Comparison of ENCODE assay signal across 20 cellular contexts in the genomic region with DNA sequence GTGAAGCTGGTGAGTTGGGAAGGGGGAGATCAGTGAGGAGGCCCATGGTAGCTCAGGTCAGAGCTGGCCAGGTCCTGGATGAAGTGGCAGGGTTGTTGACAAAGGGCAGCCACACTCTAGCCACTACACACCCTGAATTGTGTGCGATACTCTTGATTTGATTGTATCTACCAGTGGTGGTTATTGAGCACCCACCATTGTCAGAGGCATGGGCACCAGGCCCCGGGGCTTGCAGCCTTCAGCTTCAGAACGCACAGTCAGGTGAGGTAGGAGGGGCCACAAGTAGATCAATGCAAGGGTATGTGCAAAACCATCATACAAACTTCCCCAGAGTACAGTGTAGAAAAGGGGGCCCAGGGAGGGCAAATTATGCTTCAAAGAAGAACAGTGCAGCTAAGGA. TPM values are rescaled to one million over a fixed set of nuclear protein-coding genes. Genes with fewer than 3 reads are reported as not detected.
DNase-seq lines count a peak whose midpoint lies in the region; ATAC-seq, FAIRE-seq and TF ChIP-seq lines count a peak whose summit lies in the region.
"Had no signal": no experiment of that assay in that cellular context is flagged by ENCODE, and none has a peak within 500 bp of the region (broad histone marks: within the 10 kb centered on the region; RNA-seq: fewer than 3 reads in every experiment).

No MANE protein-coding gene starts in this region.

- no peak overlapping the region; a peak in 1 of 4 replicates for H3K9ac ChIP-seq in K562 (ENCODE audit: insufficient read depth in 1 of 2, low read depth in 2 of 2, low read length in 2 of 2)

- H3K27me3 Mint-ChIP-seq in stimulated activated naive CD8-positive, alpha-beta T cell treated with anti-CD3 and anti-CD28 coated beads, Interleukin-15, amount 100 ng/mL, for 72 hours = no peaks in the 10 kb centered on the region
- H3K27me3 Mint-ChIP-seq: CD4-positive, alpha-beta T cell had no signal

- peak overlapping the region; percentile 23 to 54 for H3K4me3 Mint-ChIP-seq in stimulated activated naive CD8-positive, alpha-beta T cell treated with anti-CD3 and anti-CD28 coated beads, Interleukin-15, amount 100 ng/mL, for 72 hours
- H3K4me3 Mint-ChIP-seq: activated B cell treated with CpG ODN at 0.5 μM for 24 hours; CD4-positive, alpha-beta T cell; H9; nephron had no signal

- no peak for FAIRE-seq in K562 (lab: Jason Lieb, UNC)
- FAIRE-seq: GM12878 had no signal

- peaks cover 9% of the 10 kb centered on the region for H3K9me1 ChIP-seq in K562 (ENCODE audit: control insufficient read depth, insufficient read depth, low read length)

- TF ChIP-seq POLR2A in K562 (conservative IDR thresholded peaks at IDR 0.05) = no peak
- no peak for TF ChIP-seq POLR2A in testis (IDR thresholded peaks at IDR 0.05)

- no peaks in the 10 kb centered on the region for H3K9me3 Mint-ChIP-seq in stimulated activated naive CD8-positive, alpha-beta T cell treated with anti-CD3 and anti-CD28 coated beads, Interleukin-15, amount 100 ng/mL, for 72 hours
- H3K9me3 Mint-ChIP-seq: activated B cell treated with CpG ODN at 0.5 μM for 24 hours; CD4-positive, alpha-beta T cell; H9; nephron had no signal

- TF ChIP-seq RAD21 in K562 (CRISPR knock-in tag; conservative IDR thresholded peaks at IDR 0.05 in 1 of 2, IDR thresholded peaks at IDR 0.05 in 1 of 2) = no peak

- POLR2A ChIA-PET in K562 (lab: Yijun Ruan, JAX) = interaction anchor here (0.5 to 1.0 kb wide), 3 partner anchors 13 to 56 kb away, joined by 3 to 4 read pairs (median 3); no protein-coding TSS in a partner anchor

- H2AFZ ChIP-seq in K562 (ENCODE audit: low read depth, low read length) = no peak overlapping the region

- TF ChIP-seq CTCF in K562 (IDR thresholded peaks at IDR 0.05 in 2 of 3, conservative IDR thresholded peaks at IDR 0.05 in 1 of 3; ENCODE audit: insufficient read depth in 2 of 3, low read depth in 1 of 3, low read length in 3 of 3) (no peak), testis (IDR thresholded peaks at IDR 0.05) (no peak)

- DNase-seq in activated effector memory CD4-positive, alpha-beta T cell treated with anti-CD3 and anti-CD28 coated beads, Interleukin-2, amount 50 U/mL, for 16 hours = peak; percentile 22
- no peak for DNase-seq in activated effector memory CD4-positive, alpha-beta T cell treated with Interleukin-2 at 50 U/mL for 16 hours
- DNase-seq in K562 (ENCODE audit: extremely low read depth in 1 of 4, low spot score in 3 of 4) = no peak
- DNase-seq in stimulated activated naive CD8-positive, alpha-beta T cell treated with anti-CD3 and anti-CD28 coated beads, Interleukin-15, amount 100 ng/mL, for 72 hours = no peak
- no peak for DNase-seq in testis
- no peak for DNase-seq in HPDE6-E6E7 (ENCODE audit: extremely low spot score)
- DNase-seq: activated B cell treated with CpG ODN at 0.5 μM for 24 hours; caudate nucleus; CD4-positive, alpha-beta T cell; effector CD4-positive, alpha-beta T cell; H9; left cardiac atrium; mesenchymal stem cell; NCI-H82; SJCRH30; stimulated activated CD4-positive, alpha-beta T cell treated with anti-CD3 and anti-CD28 coated beads, Interleukin-4, amount 100 ng/mL, for 1 hour had no signal

- H3K27me3 ChIP-seq in K562 (ENCODE audit: control insufficient read depth in 2 of 2, insufficient read depth in 2 of 2, low read length in 2 of 2) (no peaks in the 10 kb centered on the region), testis (no peaks in the 10 kb centered on the region)
- H3K27me3 ChIP-seq: SJCRH30 had no signal

- 0 out of 2 replicates have a peak overlapping the region, but pooled peaks have one; percentile 70 for H3K4me2 ChIP-seq in K562 (ENCODE audit: insufficient read depth, low read length)

- intact Hi-C loops in K562 (cut with micrococcal nuclease) (no loop called here), testis (cut with DNase I; ENCODE audit: low total_unique reads) (no loop called here)

- no peak for ATAC-seq in K562
- no peak for ATAC-seq in stimulated activated naive CD8-positive, alpha-beta T cell treated with anti-CD3 and anti-CD28 coated beads, Interleukin-15, amount 100 ng/mL, for 72 hours
- no peak for ATAC-seq in GM21619 (IDR thresholded peaks at IDR 0.05; ENCODE audit: unreplicated experiment)
- ATAC-seq: GM12878 had no signal

- peak overlapping the region; percentile 28 to 89 for H3K27ac Mint-ChIP-seq in stimulated activated naive CD8-positive, alpha-beta T cell treated with anti-CD3 and anti-CD28 coated beads, Interleukin-15, amount 100 ng/mL, for 72 hours
- H3K27ac Mint-ChIP-seq: activated B cell treated with CpG ODN at 0.5 μM for 24 hours, H9, nephron had no signal

- no TSS peak for BruUV-seq in K562 (replicated peaks; lab: Mats Ljungman, UMichigan)

- no peaks in the 10 kb centered on the region for H3K36me3 ChIP-seq in KOPT-K1 (ENCODE audit: insufficient read depth, low read length)
- peaks cover 11% of the 10 kb centered on the region; the same call in 2 of the 3 replicates for H3K36me3 ChIP-seq in K562 (ENCODE audit: control insufficient read depth, insufficient read depth, low read length)
- H3K36me3 ChIP-seq in testis (ENCODE audit: low read depth, missing control alignments) = no peaks in the 10 kb centered on the region
- H3K36me3 ChIP-seq: SJCRH30 had no signal

- no peak overlapping the region for H3K4me3 ChIP-seq in K562
- no peak overlapping the region for H3K4me3 ChIP-seq in testis
- H3K4me3 ChIP-seq: GM12878, SJCRH30 had no signal

- in situ Hi-C loops in K562 (cut with MboI) = no loop called here

- WGBS in K562 (ENCODE audit: insufficient coverage, low coverage, missing lambda C conversion rate) = 89% methylated on average over 3 of the region's 3 CpGs
- WGBS in testis, 2 donors = 88 to 93% methylated on average over 3 of the region's 3 CpGs

- CTCF ChIA-PET in K562 (lab: Yijun Ruan, JAX; ENCODE audit: low intra/inter-chr PET ratio) = no interaction called here

- H3K4me1 ChIP-seq in K562 (replicated peaks in 1 of 2; ENCODE audit: control insufficient read depth in 2 of 2, insufficient read depth in 2 of 2, low read length in 2 of 2) (peaks cover 32 to 63% of the 10 kb centered on the region in 2 experiments), testis (peaks cover 48% of the 10 kb centered on the region)
- H3K4me1 ChIP-seq: SJCRH30 had no signal

- peaks cover 79% of the 10 kb centered on the region for H3K4me1 Mint-ChIP-seq in stimulated activated naive CD8-positive, alpha-beta T cell treated with anti-CD3 and anti-CD28 coated beads, Interleukin-15, amount 100 ng/mL, for 72 hours
- H3K4me1 Mint-ChIP-seq: activated B cell treated with CpG ODN at 0.5 μM for 24 hours, H9 had no signal

- H3K27ac ChIP-seq in KOPT-K1 (ENCODE audit: low read depth, low read length, poor library complexity, severe bottlenecking) = peak overlapping the region; percentile 60
- peak overlapping the region; percentile 97; the same call in 2 of the 3 replicates for H3K27ac ChIP-seq in K562 (ENCODE audit: extremely low read depth, low read depth, low read length)
- peak overlapping the region in 1 of 2 donors; percentile 81 for H3K27ac ChIP-seq in testis
- H3K27ac ChIP-seq: SJCRH30 had no signal

- TF ChIP-seq EP300 in K562 (IDR thresholded peaks at IDR 0.05; ENCODE audit: low read length) = no peak

- H3K79me2 ChIP-seq in K562 (ENCODE audit: control insufficient read depth, insufficient read depth, low read length) = peaks cover 15% of the 10 kb centered on the region; the same call in 2 of the 3 replicates

- H3K9me3 ChIP-seq in KOPT-K1 (ENCODE audit: insufficient read depth, low read length, poor library complexity, severe bottlenecking) (no peaks in the 10 kb centered on the region), K562 (replicated peaks; ENCODE audit: control insufficient read depth, insufficient read depth, low read depth, low read length) (no peaks in the 10 kb centered on the region), testis (no peaks in the 10 kb centered on the region)

- peaks cover 5% of the 10 kb centered on the region; the same call in 1 of the 2 replicates for H4K20me1 ChIP-seq in K562 (replicated peaks; ENCODE audit: control insufficient read depth, insufficient read depth, low read length)

TF ChIP-seq in K562, 482 proteins besides CTCF, POLR2A, EP300 and RAD21 (continues in another document):
- no peak for TF ChIP-seq ZBTB1 (CRISPR knock-in tag; IDR thresholded peaks at IDR 0.05; ENCODE audit: borderline replicate concordance, low read depth)
- no peak for TF ChIP-seq TAF1 (IDR thresholded peaks at IDR 0.05; ENCODE audit: control insufficient read depth, extremely low read depth, insufficient read depth, low read length, severe bottlenecking)
- TF ChIP-seq HDGF (IDR thresholded peaks at IDR 0.05) = no peak

RNA-seq across cellular contexts. Expression of a gene that starts 38.1 kb away (rescaled TPM):
- 173 and 222 TPM in 2 replicates for total RNA-seq in K562 (2011; cell fraction: chromatin; rRNA removed; ENCODE audit: low replicate concordance)
- total RNA-seq in K562 (2011; cell fraction: nucleolus; rRNA removed) = 77.0 and 99.7 TPM in 2 replicates
- total RNA-seq in K562 (2011; cell fraction: nucleoplasm; rRNA removed) = 107 and 133 TPM in 2 replicates
- total RNA-seq in K562 (2014; rRNA removed) (33.6 and 42.7 TPM in 2 replicates), K562 (2014; rRNA removed; fragmentation: Illumina TruSeq; extraction: Trizol) (35.0 and 36.8 TPM in 2 replicates), K562 (2015; rRNA removed; fragmentation: Illumina TruSeq; extraction: Trizol) (22.9 and 23.7 TPM in 2 replicates), K562 (2021) (63.5 and 64.2 TPM in 2 replicates), testis (100 to 1,000 TPM; 401 to 461 TPM)
- polyA plus RNA-seq in K562 (2011; rRNA removed) (38.1 and 47.3 TPM in 2 replicates), K562 (2014; fragmentation: Illumina TruSeq; extraction: Trizol) (40.3 and 43.0 TPM in 2 replicates), K562 (2014; fragmentation: Nextera tagmentation; extraction: Ambion mirVana) (1 to 10 TPM; 4.7 to 5.9 TPM), K562 (2014; rRNA removed) (23.3 and 24.0 TPM in 2 replicates), testis (ENCODE audit: insufficient read depth, low read depth, low replicate concordance) (224 TPM)
- 28.3 and 36.5 TPM in 2 replicates for polyA plus RNA-seq in K562 (2011; cell fraction: cytosol; rRNA removed)
- 46.0 and 76.1 TPM in 2 replicates for polyA plus RNA-seq in K562 (2011; cell fraction: nucleus; rRNA removed)
- polyA plus RNA-seq in K562 (2012) = 31.7 and 42.8 TPM in 2 replicates
- polyA minus RNA-seq in K562 (2011; rRNA and poly(A)+ RNA removed) = 82.4 and 92.6 TPM in 2 replicates
- 47.4 and 54.4 TPM in 2 replicates for polyA minus RNA-seq in K562 (2011; cell fraction: cytosol; rRNA and poly(A)+ RNA removed)
- 66.9 and 104 TPM in 2 replicates for polyA minus RNA-seq in K562 (2011; cell fraction: nucleus; rRNA and poly(A)+ RNA removed)
